31 cellular contexts compared by ENCODE assay signal in the genomic region with DNA sequence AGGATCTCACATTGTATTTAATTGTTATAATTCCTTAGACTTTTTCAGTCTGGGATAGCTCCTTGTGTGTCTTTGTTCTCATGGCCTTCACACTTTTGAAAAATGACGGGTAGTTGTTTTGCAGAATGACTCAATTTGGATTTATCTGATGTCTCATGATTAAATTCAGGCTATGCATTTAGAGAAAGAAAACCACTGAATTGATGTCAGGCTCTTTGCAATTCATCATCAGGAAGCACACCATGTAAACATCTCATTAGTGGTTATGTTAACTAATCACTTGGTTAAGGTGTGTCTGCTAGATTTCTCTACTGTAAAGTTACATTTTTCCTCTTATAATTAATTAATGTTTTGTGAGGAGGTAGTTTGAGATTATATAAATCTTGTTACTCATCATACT. TPM values are rescaled to one million over a fixed set of nuclear protein-coding genes. Genes with fewer than 3 reads are reported as not detected.
DNase-seq lines count a peak whose midpoint lies in the region; ATAC-seq, FAIRE-seq and TF ChIP-seq lines count a peak whose summit lies in the region.
"Had no signal": no experiment of that assay in that cellular context is flagged by ENCODE, and none has a peak within 500 bp of the region (broad histone marks: within the 10 kb centered on the region; RNA-seq: fewer than 3 reads in every experiment).

No MANE protein-coding gene starts in this region.

- H3K9ac ChIP-seq in GM12878 (ENCODE audit: control insufficient read depth, insufficient read depth, low read length) = no peak overlapping the region

- H3K4me3 ChIP-seq in GM12878 (no peak overlapping the region), retinal pigment epithelial cell (ENCODE audit: low read length) (no peak overlapping the region), left lung (no peak overlapping the region)
- H3K4me3 ChIP-seq: adrenal gland, coronary artery, lung, ovary, tibial nerve had no signal

- H3K27ac Mint-ChIP-seq in activated T-cell treated with anti-CD3 and anti-CD28 coated beads, Interleukin-2, amount 50 U/mL, for 72 hours = peak overlapping the region; percentile 69
- H3K27ac Mint-ChIP-seq: nephron progenitor cell had no signal

- H3K4me2 ChIP-seq in GM12878 (ENCODE audit: control insufficient read depth, insufficient read depth) = no peak overlapping the region

- RAD21 ChIA-PET in GM12878 (lab: Charles Lee; ENCODE audit: unreplicated experiment) = interaction anchor here (0.7 kb wide), 1 partner anchor 238 kb away, joined by 3 read pairs; a partner anchor contains a TSS

- TF ChIP-seq EP300 in GM12878 (IDR thresholded peaks at IDR 0.05; ENCODE audit: borderline replicate concordance in 1 of 2, control insufficient read depth in 1 of 2, low read depth in 2 of 2, low read length in 2 of 2) = no peak

- H3K4me1 ChIP-seq in GM12878 (ENCODE audit: control insufficient read depth, insufficient read depth, low read length) (no peaks in the 10 kb centered on the region), left lung (no peaks in the 10 kb centered on the region)

- H3K9me3 ChIP-seq in GM12878 (replicated peaks; ENCODE audit: control insufficient read depth, insufficient read depth, low read length) (no peaks in the 10 kb centered on the region), left lung (no peaks in the 10 kb centered on the region)
- H3K9me3 ChIP-seq: adrenal gland, ovary, tibial nerve had no signal

- WGBS in GM12878 (ENCODE audit: insufficient coverage, insufficient replicate concordance, low lambda C conversion rate, missing lambda C conversion rate) = 5% methylated on average over 1 of the region's 1 CpG

- peaks cover 6 to 7% of the 10 kb centered on the region in 2 experiments; a peak in 3 of 4 replicates for H3K36me3 ChIP-seq in GM12878 (ENCODE audit: control insufficient read depth in 2 of 2, insufficient read depth in 2 of 2, low read length in 1 of 2)
- peaks cover 0 to 28% of the 10 kb centered on the region in 2 donors for H3K36me3 ChIP-seq in left lung
- H3K36me3 ChIP-seq: ovary had no signal

- H3K9me3 Mint-ChIP-seq in activated T-cell treated with anti-CD3 and anti-CD28 coated beads, Interleukin-2, amount 50 U/mL, for 72 hours = no peaks in the 10 kb centered on the region

- POLR2A ChIA-PET in GM12878 (lab: Charles Lee) = no interaction called here

- in situ Hi-C loops in GM12878 (cut with MboI) = no loop called here

- intact Hi-C loops in GM12878 (cut with micrococcal nuclease; ENCODE audit: unreplicated experiment) (no loop called here), left lung (cut with DNase I) (no loop called here)

- SMC1A ChIA-PET in GM12878 (lab: Charles Lee; ENCODE audit: uncharacterized antibody, unreplicated experiment) = interaction anchor here (0.6 to 1.1 kb wide), 3 partner anchors 10 to 1136 kb away, joined by 3 read pairs; no protein-coding TSS in a partner anchor

- TF ChIP-seq POLR2A in GM12878 (IDR thresholded peaks at IDR 0.05; ENCODE audit: low read depth, low read length) = no peak

- peaks cover 52% of the 10 kb centered on the region for H3K4me1 Mint-ChIP-seq in activated T-cell treated with anti-CD3 and anti-CD28 coated beads, Interleukin-2, amount 50 U/mL, for 72 hours (ENCODE audit: low read depth)
- H3K4me1 Mint-ChIP-seq: nephron progenitor cell had no signal

- no peak for TF ChIP-seq CTCF in GM12878 (IDR thresholded peaks at IDR 0.05 in 2 of 3, conservative IDR thresholded peaks at IDR 0.05 in 1 of 3; ENCODE audit: control insufficient read depth in 2 of 3, extremely low read depth in 1 of 3, insufficient read depth in 1 of 3, low read depth in 3 of 3, low read length in 3 of 3)
- no peak for TF ChIP-seq CTCF in retinal pigment epithelial cell (conservative IDR thresholded peaks at IDR 0.05; ENCODE audit: low read depth, low read length)
- TF ChIP-seq CTCF in left lung (IDR thresholded peaks at IDR 0.05) = no peak

- no TSS peak for BruUV-seq in GM12878 (replicated peaks; lab: Mats Ljungman, UMichigan)

- H3K27ac ChIP-seq in GM12878 (ENCODE audit: control insufficient read depth, insufficient read depth) (no peak overlapping the region), left lung (no peak overlapping the region)
- H3K27ac ChIP-seq: coronary artery, ovary, tibial nerve had no signal

- H3K27me3 ChIP-seq in GM12878 (replicated peaks in 1 of 2; ENCODE audit: control insufficient read depth in 2 of 2, insufficient read depth in 2 of 2, low read length in 1 of 2) (no peaks in the 10 kb centered on the region), left lung (no peaks in the 10 kb centered on the region)
- H3K27me3 ChIP-seq: adrenal gland, ovary, tibial nerve had no signal

- CTCF ChIA-PET in GM12878 (lab: Yijun Ruan, JAX) = no interaction called here

- no peaks in the 10 kb centered on the region for H3K79me2 ChIP-seq in GM12878 (ENCODE audit: control insufficient read depth, insufficient read depth, low read length)

- no peak for FAIRE-seq in GM12878 (lab: Jason Lieb, UNC)
- FAIRE-seq: bronchial epithelial cell, GM18507, small intestine had no signal

- no peak overlapping the region for H2AFZ ChIP-seq in GM12878 (ENCODE audit: control insufficient read depth, low read depth, low read length)

- TF ChIP-seq RAD21 in GM12878 (IDR thresholded peaks at IDR 0.05; ENCODE audit: insufficient read depth, low read depth, low read length) = no peak

- no peaks in the 10 kb centered on the region for H3K27me3 Mint-ChIP-seq in activated T-cell treated with anti-CD3 and anti-CD28 coated beads, Interleukin-2, amount 50 U/mL, for 72 hours (ENCODE audit: low read depth)

- H4K20me1 ChIP-seq in GM12878 (ENCODE audit: control insufficient read depth, insufficient read depth) = no peaks in the 10 kb centered on the region

- peak overlapping the region in 1 of 2 donors; percentile 67 for H3K4me3 Mint-ChIP-seq in activated T-cell treated with anti-CD3 and anti-CD28 coated beads, Interleukin-2, amount 50 U/mL, for 72 hours
- H3K4me3 Mint-ChIP-seq: nephron progenitor cell had no signal

- no peak for DNase-seq in activated T-cell treated with anti-CD3 and anti-CD28 coated beads, Interleukin-2, amount 50 U/mL, for 72 hours
- DNase-seq in activated T-cell treated with anti-CD3 and anti-CD28 coated beads for 4 hours (no peak), M059J (ENCODE audit: low read depth) (peak; percentile 32), GM12878 (ENCODE audit: low read depth, low spot score) (no peak), retinal pigment epithelial cell (ENCODE audit: low read depth) (peak; percentile 12), left lung (no peak), LoVo (ENCODE audit: low spot score) (no peak), SHP77 treated with DMSO at 0.1 percent for 48 hours (lab: John Stamatoyannopoulos, UW) (no peak)
- DNase-seq: activated CD4-positive, alpha-beta T cell treated with anti-CD3 and anti-CD28 coated beads, Interleukin-2, amount 50 U/mL, for 48 hours; activated CD8-positive, alpha-beta memory T cell treated with anti-CD3 and anti-CD28 coated beads, Interleukin-2, amount 50 U/mL, for 4 hours; activated gamma-delta T cell treated with Interleukin-2 at 50 U/mL for 16 hours; adrenal gland; COR-L47; DMS79; effector memory CD4-positive, alpha-beta T cell; KBM-7; NCI-H1417 treated with DMSO at 0.1 percent for 48 hours; NCI-H2081 treated with DMSO at 0.1 percent for 48 hours; nephron progenitor cell; ovary; retina; small intestine; T-helper 9 cell had no signal

- peaks cover 3 to 12% of the 10 kb centered on the region in 2 donors for H3K36me3 Mint-ChIP-seq in activated T-cell treated with anti-CD3 and anti-CD28 coated beads, Interleukin-2, amount 50 U/mL, for 72 hours (ENCODE audit: insufficient read depth in 2 of 2)

- peak; percentile 29 to 63 for ATAC-seq in activated T-cell treated with anti-CD3 and anti-CD28 coated beads, Interleukin-2, amount 50 U/mL, for 72 hours (replicated peaks in 1 of 2)
- ATAC-seq in GM12878 (no peak), left lung (no peak)
- ATAC-seq: esophagus mucosa, HCT116 had no signal

RNA-seq across cellular contexts. Expression of a gene that starts 8.0 kb away (rescaled TPM):
- 1 to 10 TPM; 1.0 to 1.2 TPM for total RNA-seq in activated T-cell treated with anti-CD3 and anti-CD28 coated beads, Interleukin-2, amount 50 U/mL, for 72 hours
- total RNA-seq in M059J (2014; rRNA removed; shearing (Covaris generic)) = not detected in 2 replicates
- 0.67 and 1.4 TPM in 2 replicates for total RNA-seq in GM12878 (2013; cell fraction: nucleolus; rRNA removed)
- total RNA-seq in GM12878 (2014; rRNA removed) = not detected in 2 replicates
- total RNA-seq in GM12878 (2014; rRNA removed; fragmentation: Illumina TruSeq; extraction: Trizol) = 0.13 and 0.18 TPM in 2 replicates
- total RNA-seq in GM12878 (2021) = 0.13 TPM in 1 of 2 replicates, not detected in the other
- 0.20 TPM for polyA plus RNA-seq in GM12878 (2011; ENCODE audit: low read depth)
- polyA plus RNA-seq in GM12878 (2011; rRNA removed) = 0.11 TPM in 1 of 2 replicates, not detected in the other
- 0.12 and 0.23 TPM in 2 replicates for polyA plus RNA-seq in GM12878 (2011; cell fraction: cytosol; rRNA removed)
- 0.76 and 0.80 TPM in 2 replicates for polyA plus RNA-seq in GM12878 (2011; cell fraction: nucleus; rRNA removed)
- 0.18 TPM in 1 of 2 replicates, not detected in the other for polyA plus RNA-seq in GM12878 (2012)
- 0.03 TPM in 1 of 2 replicates, not detected in the other for polyA plus RNA-seq in GM12878 (2014; fragmentation: Illumina TruSeq; extraction: Trizol)
- under 1 TPM in 1 of 2 experiments, not detected in 1; 0.04 TPM for polyA plus RNA-seq in GM12878 (2014; fragmentation: Nextera tagmentation; extraction: Ambion mirVana)
- 0.05 and 0.19 TPM in 2 replicates for polyA plus RNA-seq in GM12878 (2014; rRNA removed)
- polyA plus RNA-seq in GM12878 (2016; fragmentation: Nextera tagmentation; extraction: Ambion mirVana) = not detected
- polyA minus RNA-seq in GM12878 (2011; rRNA and poly(A)+ RNA removed) = 0.46 and 0.73 TPM in 2 replicates
- polyA minus RNA-seq in GM12878 (2011; cell fraction: cytosol; rRNA and poly(A)+ RNA removed) = not detected in 2 replicates
- polyA minus RNA-seq in GM12878 (2011; cell fraction: nucleus; rRNA and poly(A)+ RNA removed) = 1.2 and 2.2 TPM in 2 replicates
- under 1 TPM; 0.32 to 0.68 TPM for total RNA-seq in left lung
- total RNA-seq: HT1080 had no signal
- polyA plus RNA-seq: ovary had no signal

RNA-seq across cellular contexts. Expression of a gene that starts 24.5 kb away (rescaled TPM):
- under 1 TPM; 0.14 to 0.21 TPM for total RNA-seq in activated T-cell treated with anti-CD3 and anti-CD28 coated beads, Interleukin-2, amount 50 U/mL, for 72 hours
- total RNA-seq in M059J (2014; rRNA removed; shearing (Covaris generic)) = not detected in 2 replicates
- 0.42 TPM in 1 of 2 replicates, not detected in the other for total RNA-seq in GM12878 (2013; cell fraction: nucleolus; rRNA removed)
- total RNA-seq in GM12878 (2014; rRNA removed) (not detected in 2 replicates), GM12878 (2014; rRNA removed; fragmentation: Illumina TruSeq; extraction: Trizol) (not detected in 2 replicates), GM12878 (2021) (not detected in 2 replicates), left lung (under 1 TPM in 1 of 2 donors, not detected in 1; 0.18 TPM)
- not detected for polyA plus RNA-seq in GM12878 (2011; ENCODE audit: low read depth)
- polyA plus RNA-seq in GM12878 (2011; rRNA removed) (0.04 TPM in 1 of 2 replicates, not detected in the other), GM12878 (2014; fragmentation: Illumina TruSeq; extraction: Trizol) (not detected in 2 replicates), GM12878 (2014; fragmentation: Nextera tagmentation; extraction: Ambion mirVana) (not detected), GM12878 (2014; rRNA removed) (not detected in 2 replicates), GM12878 (2016; fragmentation: Nextera tagmentation; extraction: Ambion mirVana) (not detected)
- not detected in 2 replicates for polyA plus RNA-seq in GM12878 (2011; cell fraction: cytosol; rRNA removed)
- polyA plus RNA-seq in GM12878 (2011; cell fraction: nucleus; rRNA removed) = 0.04 and 0.07 TPM in 2 replicates
- 0.08 TPM in 1 of 2 replicates, not detected in the other for polyA plus RNA-seq in GM12878 (2012)
- polyA minus RNA-seq in GM12878 (2011; rRNA and poly(A)+ RNA removed) = 0.10 TPM in 1 of 2 replicates, not detected in the other
- not detected in 2 replicates for polyA minus RNA-seq in GM12878 (2011; cell fraction: cytosol; rRNA and poly(A)+ RNA removed)
- not detected in 2 replicates for polyA minus RNA-seq in GM12878 (2011; cell fraction: nucleus; rRNA and poly(A)+ RNA removed)
- total RNA-seq: HT1080, lung had no signal

Comparison
In these comparisons a context has a peak if more than half of its experiments do, and no peak if none do; other contexts are left out.
1. ATAC-seq: peak in activated T-cell treated with anti-CD3 and anti-CD28 coated beads, Interleukin-2, amount 50 U/mL, for 72 hours (2 of 2); none in GM12878 (single experiment) and left lung (single experiment).
2. DNase-seq: peak in M059J (single experiment) and retinal pigment epithelial cell (single experiment); none in activated T-cell treated with anti-CD3 and anti-CD28 coated beads, Interleukin-2, amount 50 U/mL, for 72 hours (0 of 2), activated T-cell treated with anti-CD3 and anti-CD28 coated beads for 4 hours (single experiment), GM12878 (single experiment), left lung (0 of 2), LoVo (single experiment) and SHP77 treated with DMSO at 0.1 percent for 48 hours (single experiment).